17 cellular contexts compared by ENCODE assay signal in the genomic region with DNA sequence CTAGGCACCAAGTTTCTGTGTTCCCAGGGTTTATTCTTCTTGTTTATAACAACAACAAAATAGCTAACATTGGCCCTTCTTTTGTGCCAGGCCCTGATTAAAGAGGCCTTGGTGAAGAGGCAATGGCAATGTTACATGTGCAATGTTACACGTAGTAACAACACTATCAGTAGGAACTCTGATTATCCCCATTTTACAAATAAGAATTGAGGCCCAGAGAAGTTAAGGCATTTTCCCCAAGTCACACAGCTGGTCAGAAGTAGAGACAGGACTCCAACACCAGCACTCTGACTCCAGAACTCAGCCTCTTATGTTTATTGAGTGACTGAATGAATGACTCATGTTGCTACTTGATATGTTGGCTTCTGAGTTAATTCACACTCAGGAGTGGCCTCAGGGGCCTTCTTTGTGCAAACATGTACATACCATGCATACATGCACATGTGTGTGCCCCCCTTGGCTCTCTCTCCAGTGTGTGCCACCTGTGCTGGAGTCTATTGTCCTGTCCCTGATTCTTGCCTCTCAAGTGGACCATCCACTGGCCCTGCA.
DNase-seq lines count a peak whose midpoint lies in the region; ATAC-seq and TF ChIP-seq lines count a peak whose summit lies in the region.
"Had no signal": no experiment of that assay in that cellular context is flagged by ENCODE, and none has a peak within 500 bp of the region (broad histone marks: within the 10 kb centered on the region; RNA-seq: fewer than 3 reads in every experiment).

No MANE protein-coding gene starts in this region.

- DNase-seq in EH (ENCODE audit: low read depth) = peak; percentile 27
- DNase-seq in NCI-H226 = peak; percentile 16
- no peak for DNase-seq in endothelial cell (ENCODE audit: low spot score)
- peak; percentile 37 for DNase-seq in posterior vena cava (ENCODE audit: low spot score)
- DNase-seq: Karpas-422; MV-4-11; NCI-H1417 treated with DMSO at 0.1 percent for 48 hours; NCI-H2029 treated with DMSO at 0.1 percent for 48 hours; NCI-H526 treated with DMSO at 0.1 percent for 48 hours; NK-92 treated with Interleukin-12 subunit alpha and Interleukin-12 subunit beta, amount 100 ng/mL, for 24 hours; OCI-M1; T-helper 1 cell had no signal

- H3K27me3 Mint-ChIP-seq in endothelial cell (ENCODE audit: unreplicated experiment) = peaks cover 24% of the 10 kb centered on the region
- H3K27me3 Mint-ChIP-seq: B cell had no signal

- ATAC-seq in GM21576 (IDR thresholded peaks at IDR 0.05; ENCODE audit: unreplicated experiment) (no peak), GM21529 (IDR thresholded peaks at IDR 0.05; ENCODE audit: unreplicated experiment) (no peak), GM18909 (IDR thresholded peaks at IDR 0.05; ENCODE audit: poor library complexity, unreplicated experiment) (no peak)
- ATAC-seq: HepG2 had no signal

- peaks cover 81% of the 10 kb centered on the region for H3K4me1 Mint-ChIP-seq in endothelial cell (ENCODE audit: unreplicated experiment)
- H3K4me1 Mint-ChIP-seq: B cell had no signal

- intact Hi-C loops in posterior vena cava (cut with DNase I) = no loop called here

- peaks cover 45% of the 10 kb centered on the region for H3K36me3 Mint-ChIP-seq in endothelial cell (ENCODE audit: low read depth, unreplicated experiment)

- peak overlapping the region; percentile 16 for H3K27ac Mint-ChIP-seq in endothelial cell (ENCODE audit: unreplicated experiment)
- H3K27ac Mint-ChIP-seq: B cell had no signal

- peak overlapping the region; percentile 17 for H3K4me3 Mint-ChIP-seq in endothelial cell (ENCODE audit: unreplicated experiment)
- H3K4me3 Mint-ChIP-seq: B cell had no signal

- H3K9me3 Mint-ChIP-seq in endothelial cell (ENCODE audit: unreplicated experiment) = no peaks in the 10 kb centered on the region

- no peak for TF ChIP-seq CTCF in endothelial cell (IDR thresholded peaks at IDR 0.05; ENCODE audit: unreplicated experiment)
